10 cellular contexts compared by ENCODE assay signal in the genomic region with DNA sequence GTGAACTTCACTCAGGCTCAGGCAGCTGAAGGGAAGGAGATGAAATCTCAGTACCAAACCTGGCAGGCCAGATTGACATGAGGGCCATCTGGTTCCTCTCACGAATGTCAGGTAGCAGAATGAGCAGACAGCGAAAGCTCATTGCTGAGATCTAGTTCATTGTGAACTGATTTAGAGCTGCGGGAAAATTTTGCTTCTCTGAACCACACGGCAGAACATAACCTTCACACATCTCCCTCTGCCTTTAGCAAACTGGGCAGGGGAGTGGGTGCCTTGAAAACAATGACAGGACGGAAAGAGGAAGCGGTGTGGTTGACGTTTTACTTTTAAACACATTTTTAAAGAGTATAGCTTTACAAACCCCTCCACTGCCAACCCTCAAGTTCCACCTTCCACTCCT. TPM values are rescaled to one million over a fixed set of nuclear protein-coding genes. Genes with fewer than 3 reads are reported as not detected.
DNase-seq lines count a peak whose midpoint lies in the region; ATAC-seq and TF ChIP-seq lines count a peak whose summit lies in the region.
"Had no signal": no experiment of that assay in that cellular context is flagged by ENCODE, and none has a peak within 500 bp of the region (broad histone marks: within the 10 kb centered on the region; RNA-seq: fewer than 3 reads in every experiment).

No MANE protein-coding gene starts in this region.

- peaks cover 9% of the 10 kb centered on the region; the same call in 1 of the 2 replicates for H3K4me1 ChIP-seq in BLaER1

- no peaks in the 10 kb centered on the region for H3K9me3 ChIP-seq in BLaER1

- no peaks in the 10 kb centered on the region for H3K27me3 ChIP-seq in BLaER1

- CTCF ChIA-PET in RWPE1 (lab: Yijun Ruan, JAX), result interaction anchor here (0.8 to 1.2 kb wide), 2 partner anchors 22 to 311 kb away, joined by 3 to 9 read pairs; no protein-coding TSS in a partner anchor

- H3K36me3 ChIP-seq in BLaER1, result no peaks in the 10 kb centered on the region

- peak; percentile 56 for ATAC-seq in GM18498 (IDR thresholded peaks at IDR 0.05; ENCODE audit: unreplicated experiment)

- H3K4me2 ChIP-seq in BLaER1, result peak overlapping the region; percentile 28

- DNase-seq in NCI-H524 (lab: John Stamatoyannopoulos, UW) (peak; percentile 85 to 89), dermis blood vessel endothelial cell (peak; percentile 58), COR-L47 (lab: John Stamatoyannopoulos, UW) (no peak), NCI-H446 treated with DMSO at 0.1 percent for 48 hours (lab: John Stamatoyannopoulos, UW) (no peak), DMS79 (lab: John Stamatoyannopoulos, UW) (no peak), RWPE1 (ENCODE audit: low spot score) (no peak)
- DNase-seq: activated CD4-positive, CD25-positive, alpha-beta regulatory T cell treated with anti-CD3 and anti-CD28 coated beads, Interleukin-2, amount 50 U/mL, for 72 hours; KG1 had no signal

- H3K9ac ChIP-seq in BLaER1, result no peak overlapping the region

- H3K27ac ChIP-seq in BLaER1, result no peak overlapping the region
- no peak overlapping the region for H3K27ac ChIP-seq in RWPE1

- POLR2A ChIA-PET in RWPE1 (lab: Yijun Ruan, JAX; ENCODE audit: low non-redundant PET), result no interaction called here

- TF ChIP-seq CTCF in RWPE1 (conservative IDR thresholded peaks at IDR 0.05; ENCODE audit: low read depth), result no peak

- H3K4me3 ChIP-seq in BLaER1, result no peak overlapping the region

- H4K20me1 ChIP-seq in BLaER1, result no peaks in the 10 kb centered on the region

RNA-seq across cellular contexts. Expression of a gene that starts 26.2 kb away (rescaled TPM):
- 7.1 and 28.6 TPM in 2 replicates for total RNA-seq in dermis blood vessel endothelial cell

Comparison
In these comparisons a context has a peak if more than half of its experiments do, and no peak if none do; other contexts are left out.
1. DNase-seq: peak in NCI-H524 (2 of 2) and dermis blood vessel endothelial cell (single experiment); none in COR-L47 (single experiment), NCI-H446 treated with DMSO at 0.1 percent for 48 hours (single experiment), DMS79 (single experiment) and RWPE1 (single experiment).